8 cellular contexts compared by ENCODE assay signal in the genomic region with DNA sequence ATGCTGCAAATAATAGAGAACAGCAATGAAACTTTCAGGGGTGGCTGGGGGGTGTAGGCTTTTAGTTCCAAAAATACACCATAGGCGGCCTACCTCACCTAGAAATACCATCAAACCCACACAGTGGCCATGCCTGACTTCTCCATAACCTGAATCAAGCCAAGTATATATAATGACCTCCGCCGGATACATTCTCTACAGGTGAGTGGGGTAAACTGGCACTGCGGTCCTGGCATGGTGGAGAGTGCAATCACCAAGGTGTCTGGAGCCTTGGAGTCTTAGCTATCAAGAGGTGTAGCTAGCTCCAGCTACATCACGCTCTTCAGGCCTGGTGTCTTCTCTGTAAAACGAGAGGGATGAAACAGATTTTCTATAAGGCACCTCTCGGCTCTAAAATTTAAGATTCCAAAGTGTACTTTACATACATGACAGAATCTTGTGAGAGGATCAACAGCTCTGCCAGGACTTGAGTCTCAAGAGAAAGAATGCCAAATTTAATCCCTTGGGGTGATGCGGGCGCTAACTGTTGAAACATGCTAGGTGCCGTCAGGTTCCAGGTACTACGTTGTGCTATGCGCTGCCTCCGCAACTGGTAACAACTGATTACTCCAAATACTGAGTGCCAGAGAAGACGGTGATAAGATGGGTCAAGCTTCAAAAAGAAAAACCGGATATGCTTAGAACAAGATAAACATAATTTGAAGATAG. TPM values are rescaled to one million over a fixed set of nuclear protein-coding genes. Genes with fewer than 3 reads are reported as not detected.
A peak's percentile ranks its signal among the peaks of the same experiment; 100 is the strongest.
DNase-seq lines count a peak whose midpoint lies in the region; ATAC-seq and TF ChIP-seq lines count a peak whose summit lies in the region.

No MANE protein-coding gene starts in this region.

- H3K4me3 ChIP-seq in CD8-positive, alpha-beta memory T cell (ENCODE audit: low read length) = peak overlapping the region; percentile 82
- peak overlapping the region; percentile 75 for H3K4me3 ChIP-seq in LNCaP clone FGC (ENCODE audit: low read depth, low read length)
- peak overlapping the region; percentile 84 to 98 (median 86) for H3K4me3 ChIP-seq in esophagus muscularis mucosa

- peaks cover 0 to 4% of the 10 kb centered on the region in 2 donors for H3K27me3 Mint-ChIP-seq in CD8-positive, alpha-beta memory T cell
- no peaks in the 10 kb centered on the region for H3K27me3 Mint-ChIP-seq in osteocyte (ENCODE audit: unreplicated experiment)

- peak overlapping the region; percentile 94 to 99 (median 95) for H3K4me3 Mint-ChIP-seq in CD8-positive, alpha-beta memory T cell
- peak overlapping the region; percentile 87 for H3K4me3 Mint-ChIP-seq in osteocyte (ENCODE audit: unreplicated experiment)

- peaks cover 54% of the 10 kb centered on the region for H3K4me1 ChIP-seq in CD8-positive, alpha-beta memory T cell (ENCODE audit: insufficient read depth, low read length)
- peaks cover 37 to 56% (median 55%) of the 10 kb centered on the region in 4 donors for H3K4me1 ChIP-seq in esophagus muscularis mucosa

- peak overlapping the region; percentile 99 for H3K27ac ChIP-seq in CD8-positive, alpha-beta memory T cell (ENCODE audit: low read depth, low read length)
- H3K27ac ChIP-seq in esophagus muscularis mucosa (replicated peaks in 1 of 4) = peak overlapping the region; percentile 91 to 100 (median 97)

- no peaks in the 10 kb centered on the region for H3K27me3 ChIP-seq in CD8-positive, alpha-beta memory T cell (ENCODE audit: insufficient read depth, low read length, poor library complexity, severe bottlenecking)
- H3K27me3 ChIP-seq in esophagus muscularis mucosa = no peaks in the 10 kb centered on the region

- H3K36me3 Mint-ChIP-seq in CD8-positive, alpha-beta memory T cell = peaks cover 0 to 56% (median 6%) of the 10 kb centered on the region in 3 donors
- H3K36me3 Mint-ChIP-seq in osteocyte (ENCODE audit: unreplicated experiment) = no peaks in the 10 kb centered on the region

- H3K9me3 Mint-ChIP-seq in CD8-positive, alpha-beta memory T cell = peaks cover 0 to 2% (median 0%) of the 10 kb centered on the region in 5 donors
- no peaks in the 10 kb centered on the region for H3K9me3 Mint-ChIP-seq in osteocyte (ENCODE audit: unreplicated experiment)

- H3K9me3 ChIP-seq in CD8-positive, alpha-beta memory T cell (ENCODE audit: low read length) = no peaks in the 10 kb centered on the region
- no peaks in the 10 kb centered on the region for H3K9me3 ChIP-seq in esophagus muscularis mucosa

- no peak for TF ChIP-seq EP300 in esophagus muscularis mucosa (IDR thresholded peaks at IDR 0.05)

- CTCF ChIA-PET in CD8-positive, alpha-beta memory T cell (lab: Charles Lee) = interaction anchor here (0.6 to 3.0 kb wide), 7 partner anchors 8 to 73 kb away, joined by 3 to 18 read pairs (median 4); a partner anchor contains a TSS

- peaks cover 5% of the 10 kb centered on the region for H3K36me3 ChIP-seq in CD8-positive, alpha-beta memory T cell (ENCODE audit: insufficient read depth, low read length)
- H3K36me3 ChIP-seq in esophagus muscularis mucosa = peaks cover 0 to 6% (median 0%) of the 10 kb centered on the region in 4 donors

- peaks cover 61 to 73% (median 62%) of the 10 kb centered on the region in 3 donors for H3K4me1 Mint-ChIP-seq in CD8-positive, alpha-beta memory T cell
- H3K4me1 Mint-ChIP-seq in osteocyte (ENCODE audit: unreplicated experiment) = peaks cover 54% of the 10 kb centered on the region

- peak overlapping the region; percentile 97 to 100 (median 98) for H3K27ac Mint-ChIP-seq in CD8-positive, alpha-beta memory T cell
- peak overlapping the region; percentile 95 for H3K27ac Mint-ChIP-seq in osteocyte (ENCODE audit: unreplicated experiment)

- intact Hi-C loops in esophagus muscularis mucosa (cut with DNase I) = loop anchor here (10.0 kb wide), 1 partner anchor 168 kb away; no protein-coding TSS in a partner anchor

- 26% methylated on average over 13 of the region's 15 CpGs for WGBS in esophagus muscularis mucosa

- peak in 3 of 5 donors; percentile 5 to 52 (median 36) for DNase-seq in CD8-positive, alpha-beta memory T cell
- no peak for DNase-seq in LNCaP clone FGC (ENCODE audit: low read depth)
- DNase-seq in activated CD8-positive, alpha-beta memory T cell treated with anti-CD3 and anti-CD28 coated beads, Interleukin-2, amount 50 U/mL, for 4 hours = peak; percentile 25
- DNase-seq in esophagus muscularis mucosa (ENCODE audit: extremely low spot score) = no peak
- no peak for DNase-seq in osteocyte (ENCODE audit: extremely low spot score, unreplicated experiment)

- TF ChIP-seq CTCF in LNCaP clone FGC (IDR thresholded peaks at IDR 0.05; ENCODE audit: control insufficient read depth, extremely low read depth, insufficient read depth) (no peak), esophagus muscularis mucosa (IDR thresholded peaks at IDR 0.05) (no peak), osteocyte (IDR thresholded peaks at IDR 0.05) (no peak)

- no peak for TF ChIP-seq POLR2A in esophagus muscularis mucosa (IDR thresholded peaks at IDR 0.05; ENCODE audit: low read depth)

- POLR2A ChIA-PET in CD8-positive, alpha-beta memory T cell (lab: Charles Lee) = interaction anchor here (0.6 to 2.3 kb wide), 9 partner anchors 8 to 861 kb away, joined by 3 to 13 read pairs (median 4); a partner anchor contains a TSS

- ATAC-seq in HG03280 (IDR thresholded peaks at IDR 0.05; ENCODE audit: unreplicated experiment) (no peak), HG02981 (IDR thresholded peaks at IDR 0.05; ENCODE audit: unreplicated experiment) (no peak), GM18909 (IDR thresholded peaks at IDR 0.05; ENCODE audit: poor library complexity, unreplicated experiment) (no peak)

RNA-seq across cellular contexts. Expression of a gene that starts 1.0 kb away (rescaled TPM):
- 10 to 100 TPM; 21.7 to 22.9 TPM for total RNA-seq in CD8-positive, alpha-beta memory T cell
- 34.9 TPM for polyA plus RNA-seq in CD8-positive, alpha-beta memory T cell
- total RNA-seq in esophagus muscularis mucosa = 10 to 100 TPM in 2 of 4 donors, 1 to 10 TPM in 2; 7.3 to 13.3 (median 10.4) TPM
- total RNA-seq in osteocyte = 9.4 and 10.9 TPM in 2 replicates

RNA-seq across cellular contexts. Expression of a gene that starts 1.9 kb away (rescaled TPM):
- total RNA-seq in CD8-positive, alpha-beta memory T cell = 10 to 100 TPM; 48.2 to 48.4 TPM
- 51.7 TPM for polyA plus RNA-seq in CD8-positive, alpha-beta memory T cell
- 10 to 100 TPM; 31.4 to 41.9 (median 35.3) TPM for total RNA-seq in esophagus muscularis mucosa
- total RNA-seq in osteocyte = 62.9 and 67.0 TPM in 2 replicates

RNA-seq across cellular contexts. Expression of a gene that starts 37.3 kb away (rescaled TPM):
- 1 to 10 TPM; 3.1 to 3.6 TPM for total RNA-seq in CD8-positive, alpha-beta memory T cell
- 1.0 TPM for polyA plus RNA-seq in CD8-positive, alpha-beta memory T cell
- total RNA-seq in esophagus muscularis mucosa = 1 to 10 TPM in 2 of 4 donors, under 1 TPM in 2; 0.45 to 2.1 (median 1.4) TPM
- total RNA-seq in osteocyte = 3.4 and 3.6 TPM in 2 replicates

RNA-seq across cellular contexts. Expression of a gene that starts 37.9 kb away (rescaled TPM):
- 1 to 10 TPM; 1.9 TPM for total RNA-seq in CD8-positive, alpha-beta memory T cell
- polyA plus RNA-seq in CD8-positive, alpha-beta memory T cell = 0.87 TPM
- total RNA-seq in esophagus muscularis mucosa (100 to 1,000 TPM; 196 to 334 (median 265) TPM), osteocyte (2.1 and 2.8 TPM in 2 replicates)

RNA-seq across cellular contexts. Expression of a gene that starts 47.1 kb away (rescaled TPM):
- total RNA-seq in CD8-positive, alpha-beta memory T cell = under 1 TPM; 0.22 to 0.24 TPM
- 0.25 TPM for polyA plus RNA-seq in CD8-positive, alpha-beta memory T cell
- under 1 TPM in 3 of 4 donors, not detected in 1; 0.34 to 0.83 (median 0.71) TPM for total RNA-seq in esophagus muscularis mucosa
- total RNA-seq in osteocyte = 1.3 and 2.1 TPM in 2 replicates

Comparison
In these comparisons a context has a peak if more than half of its experiments do, and no peak if none do; other contexts are left out.
1. DNase-seq: peak in CD8-positive, alpha-beta memory T cell (3 of 5) and activated CD8-positive, alpha-beta memory T cell treated with anti-CD3 and anti-CD28 coated beads, Interleukin-2, amount 50 U/mL, for 4 hours (single experiment); none in LNCaP clone FGC (single experiment), esophagus muscularis mucosa (single experiment) and osteocyte (single experiment).
2. Peak in every context shown above with its lines, with median percentiles within 50 percentile points of each other: H3K4me3 ChIP-seq.